8 cellular contexts compared by ENCODE assay signal in the genomic region with DNA sequence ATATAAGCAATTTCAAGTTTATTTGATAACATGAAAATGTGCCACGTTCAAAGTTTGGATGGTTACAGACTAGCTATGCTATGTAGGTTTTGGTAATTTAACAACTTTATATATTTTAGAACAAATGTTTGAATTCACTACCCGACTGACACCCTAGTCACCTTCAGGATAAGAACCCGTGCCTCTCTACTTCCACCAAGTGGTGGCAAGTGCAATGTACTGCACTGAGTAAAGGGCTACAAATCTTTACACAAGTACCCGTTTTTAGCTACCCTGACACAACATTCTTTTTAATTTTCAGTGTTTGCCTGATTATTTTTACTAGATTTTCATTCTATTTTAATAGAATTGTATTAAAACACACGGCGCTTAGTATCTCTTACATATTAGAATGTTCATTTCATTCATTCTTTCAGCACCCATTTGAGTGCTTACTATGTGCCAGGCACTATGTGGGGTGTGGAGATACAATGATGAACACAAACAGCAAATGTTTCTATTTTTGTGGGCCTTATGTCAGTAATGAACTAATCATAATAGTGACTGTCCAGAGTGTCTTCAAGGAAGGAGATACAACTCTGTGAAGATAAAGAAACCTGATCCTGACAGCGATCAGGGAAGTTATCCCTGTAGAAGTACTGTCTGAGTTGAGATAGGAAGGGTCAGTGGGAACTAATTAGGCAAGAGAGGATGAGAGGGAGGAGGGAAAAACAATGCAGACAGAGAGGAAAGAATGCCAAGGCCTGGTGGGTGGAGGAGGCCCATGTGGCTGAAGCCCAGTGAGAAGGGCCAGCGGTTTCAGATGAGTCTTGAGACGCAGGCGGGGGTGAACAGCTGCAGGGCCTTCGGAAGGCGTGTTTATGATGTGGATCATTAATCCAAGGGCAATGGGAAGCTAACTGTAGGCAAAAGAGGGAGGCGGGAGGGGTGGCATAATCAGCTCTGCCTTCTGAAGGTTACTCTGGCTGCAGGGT. TPM values are rescaled to one million over a fixed set of nuclear protein-coding genes. Genes with fewer than 3 reads are reported as not detected.
DNase-seq lines count a peak whose midpoint lies in the region; TF ChIP-seq lines count a peak whose summit lies in the region.

No MANE protein-coding gene starts in this region.

- H3K27ac ChIP-seq in mesendoderm (ENCODE audit: low read depth, low read length), result no peak overlapping the region

- H3K9ac ChIP-seq in mesendoderm (ENCODE audit: low read length), result no peak overlapping the region

- DNase-seq in Ammon's horn (ENCODE audit: low spot score), result peak; percentile 74
- peak; percentile 53 for DNase-seq in KBM-7
- peak; percentile 33 to 58 for DNase-seq in SHP77 (lab: John Stamatoyannopoulos, UW)
- peak; percentile 17 for DNase-seq in central memory CD4-positive, alpha-beta T cell
- peak; percentile 68 for DNase-seq in mesendoderm
- DNase-seq in NCI-H774 (lab: John Stamatoyannopoulos, UW), result no peak
- DNase-seq in epidermal melanocyte (ENCODE audit: insufficient read length, low spot score), result no peak

- no peaks in the 10 kb centered on the region for H3K36me3 ChIP-seq in mesendoderm (ENCODE audit: control insufficient read depth, insufficient read depth, low read length)

- H4K8ac ChIP-seq in mesendoderm (ENCODE audit: low read depth, low read length), result no peak overlapping the region

- no peak overlapping the region for H4K5ac ChIP-seq in mesendoderm (ENCODE audit: low read length)

- peak overlapping the region; percentile 19 for H3K56ac ChIP-seq in mesendoderm (ENCODE audit: low read length)

- in situ Hi-C loops in KBM-7 (cut with MboI; ENCODE audit: low pct_unique_long_range_greater_than_20kb, low sequenced_read_pairs), result no loop called here

- TF ChIP-seq CTCF in GM12874 (IDR thresholded peaks at IDR 0.05; ENCODE audit: insufficient read depth, low read depth, low read length), result peak; percentile 66

- no peak overlapping the region for H3K18ac ChIP-seq in mesendoderm (ENCODE audit: low read length)

- H3K4me2 ChIP-seq in mesendoderm (ENCODE audit: low read length), result no peak overlapping the region

- H2BK5ac ChIP-seq in mesendoderm (ENCODE audit: low read length), result no peak overlapping the region

- no peak overlapping the region for H2BK120ac ChIP-seq in mesendoderm (ENCODE audit: low read depth, low read length)

- no CpG with 5 or more reads among the region's 13 CpGs for WGBS in mesendoderm (ENCODE audit: extremely low coverage, insufficient coverage, low lambda C conversion rate)

- H2BK15ac ChIP-seq in mesendoderm (replicated peaks; ENCODE audit: low read depth), result no peak overlapping the region

- no peaks in the 10 kb centered on the region for H3K79me1 ChIP-seq in mesendoderm (ENCODE audit: low read length)

- H3K4me3 ChIP-seq in mesendoderm (ENCODE audit: low read length), result no peak overlapping the region

- peaks cover 3% of the 10 kb centered on the region for H3K4me1 ChIP-seq in mesendoderm (ENCODE audit: control insufficient read depth, low read depth, low read length)

- H3K79me2 ChIP-seq in mesendoderm (ENCODE audit: control insufficient read depth, insufficient read depth, low read length), result no peaks in the 10 kb centered on the region

- H3K4ac ChIP-seq in mesendoderm (ENCODE audit: low read depth, low read length), result no peak overlapping the region

- H2AK5ac ChIP-seq in mesendoderm (ENCODE audit: low read length), result no peak overlapping the region

- H3K23ac ChIP-seq in mesendoderm (ENCODE audit: low read length), result no peak overlapping the region

- no peaks in the 10 kb centered on the region for H3K27me3 ChIP-seq in mesendoderm (ENCODE audit: insufficient read depth, low read length, poor library complexity)

RNA-seq across cellular contexts. Expression of a gene that starts 3.8 kb away (rescaled TPM):
- polyA plus RNA-seq in mesendoderm (2013, experiment 1 of 2), result 0.62 TPM
- polyA plus RNA-seq in mesendoderm (2013, experiment 2 of 2), result 0.41 TPM

RNA-seq across cellular contexts. Expression of a gene that starts 10.0 kb away (rescaled TPM):
- 12.2 TPM for polyA plus RNA-seq in mesendoderm (2013, experiment 1 of 2)
- polyA plus RNA-seq in mesendoderm (2013, experiment 2 of 2), result 11.7 TPM

Comparison
In these comparisons a context has a peak if more than half of its experiments do, and no peak if none do; other contexts are left out.
1. DNase-seq: peak in Ammon's horn (single experiment), KBM-7 (single experiment), SHP77 (2 of 2), central memory CD4-positive, alpha-beta T cell (single experiment) and mesendoderm (single experiment); none in NCI-H774 (single experiment) and epidermal melanocyte (single experiment).